In the genomic region with DNA sequence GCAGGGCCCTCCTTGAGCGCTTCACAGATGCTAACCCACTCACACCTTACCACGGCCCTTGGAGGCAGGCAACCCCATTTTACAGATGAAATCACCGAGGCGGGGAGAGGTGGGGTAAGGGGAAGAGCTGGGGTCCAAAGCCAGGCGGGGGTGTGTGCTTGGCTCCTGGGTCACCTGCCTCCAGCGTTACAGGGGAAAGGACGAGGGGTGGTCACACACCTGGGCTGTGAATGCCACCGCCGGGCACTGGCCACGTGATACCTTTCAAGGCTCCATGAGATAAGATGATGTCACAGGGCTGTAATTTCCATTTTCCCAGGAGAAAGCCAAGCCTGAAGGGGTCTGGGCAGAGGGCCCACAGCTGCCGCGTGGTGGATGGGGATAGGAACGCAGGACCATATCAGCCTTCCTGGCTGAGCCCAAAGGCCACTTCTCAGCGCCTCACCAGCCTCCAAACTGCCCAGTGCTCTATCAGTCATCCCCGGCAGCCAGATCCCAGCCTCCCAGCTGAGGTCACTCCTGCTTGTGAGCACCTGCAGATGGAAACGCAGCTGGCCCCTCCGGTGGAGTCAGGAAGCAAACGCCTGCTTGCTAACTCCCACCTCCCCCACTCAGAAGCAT, we compare ENCODE assay signal across 12 cellular contexts.
DNase-seq lines count a peak whose midpoint lies in the region; ATAC-seq and TF ChIP-seq lines count a peak whose summit lies in the region.
"Had no signal": no experiment of that assay in that cellular context is flagged by ENCODE, and none has a peak within 500 bp of the region (broad histone marks: within the 10 kb centered on the region; RNA-seq: fewer than 3 reads in every experiment).

No MANE protein-coding gene starts in this region.

- POLR2A ChIA-PET in SK-N-SH (lab: Yijun Ruan, JAX): interaction anchor here (0.6 to 1.2 kb wide), 2 partner anchors 37 to 1111 kb away, joined by 4 read pairs; no protein-coding TSS in a partner anchor

- H3K27me3 ChIP-seq in SK-N-SH (ENCODE audit: insufficient read depth) (no peaks in the 10 kb centered on the region), WERI-Rb-1 (ENCODE audit: insufficient read depth, low read depth, severe bottlenecking) (no peaks in the 10 kb centered on the region), neural progenitor cell (no peaks in the 10 kb centered on the region), aorta (ENCODE audit: control insufficient read depth in 1 of 2, insufficient read depth in 2 of 2, low read length in 1 of 2) (no peaks in the 10 kb centered on the region)

- intact Hi-C loops in aorta (cut with DNase I): no loop called here

- TF ChIP-seq EP300 in SK-N-SH (IDR thresholded peaks at IDR 0.05; ENCODE audit: borderline replicate concordance in 1 of 2, low read depth in 1 of 2, low read length in 1 of 2): no peak

- H3K9me3 Mint-ChIP-seq in neural progenitor cell (no peaks in the 10 kb centered on the region), osteocyte (ENCODE audit: unreplicated experiment) (no peaks in the 10 kb centered on the region)
- H3K9me3 Mint-ChIP-seq: neural crest cell had no signal

- H3K4me1 Mint-ChIP-seq in neural progenitor cell: peaks cover 36% of the 10 kb centered on the region
- H3K4me1 Mint-ChIP-seq in osteocyte (ENCODE audit: unreplicated experiment): no peaks in the 10 kb centered on the region

- H4K20me1 ChIP-seq in SK-N-SH (ENCODE audit: insufficient read depth): no peaks in the 10 kb centered on the region
- no peaks in the 10 kb centered on the region for H4K20me1 ChIP-seq in neural progenitor cell (ENCODE audit: low read depth)

- no peak overlapping the region for H3K4me3 ChIP-seq in SK-N-SH (ENCODE audit: low read depth in 2 of 2, low read length in 1 of 2)
- no peak overlapping the region for H3K4me3 ChIP-seq in WERI-Rb-1 (ENCODE audit: low read depth, low read length)
- H3K4me3 ChIP-seq in neural progenitor cell: no peak overlapping the region
- H3K4me3 ChIP-seq in aorta (ENCODE audit: low read length in 2 of 2): no peak overlapping the region

- H3K36me3 ChIP-seq in SK-N-SH (replicated peaks in 1 of 2; ENCODE audit: control insufficient read depth in 1 of 2, insufficient read depth in 2 of 2, low read length in 1 of 2) (no peaks in the 10 kb centered on the region), WERI-Rb-1 (no peaks in the 10 kb centered on the region), neural progenitor cell (no peaks in the 10 kb centered on the region), aorta (ENCODE audit: control insufficient read depth in 1 of 2, insufficient read depth in 2 of 2, low read length in 1 of 2) (no peaks in the 10 kb centered on the region)

- H3K27me3 Mint-ChIP-seq in neural progenitor cell (ENCODE audit: insufficient read depth, low read depth) (peaks cover 21% of the 10 kb centered on the region), osteocyte (ENCODE audit: unreplicated experiment) (peaks cover 32% of the 10 kb centered on the region)

- no peak for TF ChIP-seq RAD21 in SK-N-SH (IDR thresholded peaks at IDR 0.05; ENCODE audit: low read length)

- H3K4me2 ChIP-seq in SK-N-SH (no peak overlapping the region), neural progenitor cell (peak overlapping the region; percentile 18)

- no peaks in the 10 kb centered on the region for H3K79me2 ChIP-seq in SK-N-SH (ENCODE audit: insufficient read depth)
- no peaks in the 10 kb centered on the region for H3K79me2 ChIP-seq in neural progenitor cell (ENCODE audit: low read depth)

- no peaks in the 10 kb centered on the region for H3K36me3 Mint-ChIP-seq in neural progenitor cell
- no peaks in the 10 kb centered on the region for H3K36me3 Mint-ChIP-seq in osteocyte (ENCODE audit: unreplicated experiment)

- ATAC-seq in SK-N-SH treated with all-trans-retinoic acid at 6 μM for 48 hours (no peak), aorta (ENCODE audit: low FRiP score) (no peak)
- ATAC-seq: PC-3 had no signal

- peak overlapping the region; percentile 36 for H3K27ac Mint-ChIP-seq in neural progenitor cell
- H3K27ac Mint-ChIP-seq in osteocyte (ENCODE audit: unreplicated experiment): no peak overlapping the region

- no peak for TF ChIP-seq CTCF in SK-N-SH (IDR thresholded peaks at IDR 0.05)
- TF ChIP-seq CTCF in WERI-Rb-1 (IDR thresholded peaks at IDR 0.05; ENCODE audit: low read depth, low read length): no peak
- no peak for TF ChIP-seq CTCF in neural progenitor cell (IDR thresholded peaks at IDR 0.05)
- no peak for TF ChIP-seq CTCF in osteocyte (IDR thresholded peaks at IDR 0.05)

- 59% methylated on average over 14 of the region's 18 CpGs for WGBS in SK-N-SH (ENCODE audit: low lambda C conversion rate)
- WGBS in aorta, 2 donors: 47 to 48% methylated on average over 18 of the region's 18 CpGs

- H3K4me1 ChIP-seq in SK-N-SH (ENCODE audit: control insufficient read depth in 1 of 2, insufficient read depth in 2 of 2, low read depth in 1 of 2, low read length in 1 of 2) (peaks cover 0 to 37% of the 10 kb centered on the region in 2 experiments; a peak in 1 of 4 replicates), neural progenitor cell (peaks cover 38% of the 10 kb centered on the region), aorta (ENCODE audit: control insufficient read depth in 1 of 2, insufficient read depth in 2 of 2, low read length in 2 of 2) (no peaks in the 10 kb centered on the region)

- H3K9me2 ChIP-seq in SK-N-SH: no peaks in the 10 kb centered on the region

- H2AFZ ChIP-seq in SK-N-SH (ENCODE audit: low read depth): no peak overlapping the region
- no peak overlapping the region for H2AFZ ChIP-seq in neural progenitor cell (replicated peaks)

- DNase-seq in SK-N-SH (peak; percentile 57), NCI-H2081 treated with DMSO at 0.1 percent for 48 hours (lab: John Stamatoyannopoulos, UW) (peak; percentile 39), WERI-Rb-1 (peak; percentile 55), neural progenitor cell (ENCODE audit: low spot score) (peak; percentile 23), aorta (no peak), GM03348 (ENCODE audit: low spot score) (no peak), osteocyte (ENCODE audit: extremely low spot score, unreplicated experiment) (no peak)
- DNase-seq: cortex of kidney, PC-3 had no signal

- H3K4me3 Mint-ChIP-seq in neural progenitor cell (no peak overlapping the region), osteocyte (ENCODE audit: unreplicated experiment) (no peak overlapping the region)
- H3K4me3 Mint-ChIP-seq: neural crest cell had no signal

- CTCF ChIA-PET in SK-N-SH (lab: Yijun Ruan, JAX): interaction anchor here (0.7 to 1.3 kb wide), 5 partner anchors 11 to 68 kb away, joined by 3 to 4 read pairs (median 3); no protein-coding TSS in a partner anchor

- H3F3A ChIP-seq in SK-N-SH (replicated peaks; ENCODE audit: insufficient read depth): no peaks in the 10 kb centered on the region
- peaks cover 26% of the 10 kb centered on the region for H3F3A ChIP-seq in neural progenitor cell (ENCODE audit: low read depth)

- H3K27ac ChIP-seq in SK-N-SH (ENCODE audit: low read depth in 2 of 2, low read length in 1 of 2): peak overlapping the region in 1 of 2 experiments; percentile 29; a peak in 2 of 4 replicates
- H3K27ac ChIP-seq in WERI-Rb-1: no peak overlapping the region
- H3K27ac ChIP-seq in neural progenitor cell: no peak overlapping the region
- no peak overlapping the region for H3K27ac ChIP-seq in aorta (ENCODE audit: low read depth in 1 of 2, low read length in 2 of 2)
- H3K27ac ChIP-seq: HL-60 had no signal

- no peak overlapping the region for H3K9ac ChIP-seq in SK-N-SH
- H3K9ac ChIP-seq in neural progenitor cell: no peak overlapping the region

- H3K9me3 ChIP-seq in SK-N-SH: no peaks in the 10 kb centered on the region
- H3K9me3 ChIP-seq in WERI-Rb-1 (ENCODE audit: severe bottlenecking): no peaks in the 10 kb centered on the region
- no peaks in the 10 kb centered on the region for H3K9me3 ChIP-seq in neural progenitor cell (ENCODE audit: low read depth)
- H3K9me3 ChIP-seq in aorta (ENCODE audit: control insufficient read depth, low read length): peaks cover under 1% of the 10 kb centered on the region

TF ChIP-seq in SK-N-SH, 30 proteins besides CTCF, POLR2A, EP300 and RAD21 (continues in another document):
- TF ChIP-seq CHD2 (IDR thresholded peaks at IDR 0.05; ENCODE audit: low read length, partially characterized antibody) (no peak), RXRA (IDR thresholded peaks at IDR 0.05; ENCODE audit: borderline replicate concordance, low read depth) (no peak), RFX5 (IDR thresholded peaks at IDR 0.05; ENCODE audit: low read length) (no peak), FOXJ3 (CRISPR knock-in tag; IDR thresholded peaks at IDR 0.05) (no peak), JUND (IDR thresholded peaks at IDR 0.05) (no peak)
- TF ChIP-seq, protein P1, sequence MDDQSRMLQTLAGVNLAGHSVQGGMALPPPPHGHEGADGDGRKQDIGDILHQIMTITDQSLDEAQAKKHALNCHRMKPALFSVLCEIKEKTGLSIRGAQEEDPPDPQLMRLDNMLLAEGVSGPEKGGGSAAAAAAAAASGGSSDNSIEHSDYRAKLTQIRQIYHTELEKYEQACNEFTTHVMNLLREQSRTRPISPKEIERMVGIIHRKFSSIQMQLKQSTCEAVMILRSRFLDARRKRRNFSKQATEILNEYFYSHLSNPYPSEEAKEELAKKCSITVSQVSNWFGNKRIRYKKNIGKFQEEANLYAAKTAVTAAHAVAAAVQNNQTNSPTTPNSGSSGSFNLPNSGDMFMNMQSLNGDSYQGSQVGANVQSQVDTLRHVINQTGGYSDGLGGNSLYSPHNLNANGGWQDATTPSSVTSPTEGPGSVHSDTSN (IDR thresholded peaks at IDR 0.05): no peak

TF ChIP-seq in SK-N-SH treated with all-trans-retinoic acid at 6 μM for 48 hours, 23 proteins besides CTCF, POLR2A, EP300 and RAD21:
- no peak for TF ChIP-seq TOX (CRISPR knock-in tag; IDR thresholded peaks at IDR 0.05; ENCODE audit: borderline replicate concordance)
- TF ChIP-seq, protein P2, sequence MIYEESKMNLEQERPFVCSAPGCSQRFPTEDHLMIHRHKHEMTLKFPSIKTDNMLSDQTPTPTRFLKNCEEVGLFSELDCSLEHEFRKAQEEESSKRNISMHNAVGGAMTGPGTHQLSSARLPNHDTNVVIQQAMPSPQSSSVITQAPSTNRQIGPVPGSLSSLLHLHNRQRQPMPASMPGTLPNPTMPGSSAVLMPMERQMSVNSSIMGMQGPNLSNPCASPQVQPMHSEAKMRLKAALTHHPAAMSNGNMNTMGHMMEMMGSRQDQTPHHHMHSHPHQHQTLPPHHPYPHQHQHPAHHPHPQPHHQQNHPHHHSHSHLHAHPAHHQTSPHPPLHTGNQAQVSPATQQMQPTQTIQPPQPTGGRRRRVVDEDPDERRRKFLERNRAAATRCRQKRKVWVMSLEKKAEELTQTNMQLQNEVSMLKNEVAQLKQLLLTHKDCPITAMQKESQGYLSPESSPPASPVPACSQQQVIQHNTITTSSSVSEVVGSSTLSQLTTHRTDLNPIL (CRISPR knock-in tag; IDR thresholded peaks at IDR 0.05; ENCODE audit: low read depth): no peak

Comparison
In these comparisons a context has a peak if more than half of its experiments do, and no peak if none do; other contexts are left out.
1. DNase-seq: peak in SK-N-SH (single experiment), NCI-H2081 treated with DMSO at 0.1 percent for 48 hours (single experiment), WERI-Rb-1 (single experiment) and neural progenitor cell (single experiment); none in aorta (0 of 2), GM03348 (single experiment) and osteocyte (single experiment).